Comparison of ENCODE assay signal across 8 cellular contexts in genomic region chr14:76811561-76811960, GRCh38. TPM values are rescaled to one million over a fixed set of nuclear protein-coding genes. Genes with fewer than 3 reads are reported as not detected.
A peak's percentile ranks its signal among the peaks of the same experiment; 100 is the strongest.
DNase-seq lines count a peak whose midpoint lies in the region; ATAC-seq and TF ChIP-seq lines count a peak whose summit lies in the region.

No MANE protein-coding gene starts in this region.

- no peak overlapping the region for H4K8ac ChIP-seq in neuronal stem cell (ENCODE audit: low read depth, low read length)

- no peaks in the 10 kb centered on the region for H4K20me1 ChIP-seq in OCI-LY1 (ENCODE audit: insufficient read depth, low read length)

- TF ChIP-seq CTCF in OCI-LY1 (IDR thresholded peaks at IDR 0.05; ENCODE audit: low read length) (no peak), GM13977 (IDR thresholded peaks at IDR 0.05; ENCODE audit: extremely low read depth, insufficient read depth, missing control alignments) (no peak)

- peaks cover 26 to 37% (median 37%) of the 10 kb centered on the region in 3 donors for H3K4me1 Mint-ChIP-seq in CD8-positive, alpha-beta memory T cell

- H3K36me3 Mint-ChIP-seq in CD8-positive, alpha-beta memory T cell, result peaks cover 0 to 38% (median 9%) of the 10 kb centered on the region in 3 donors

- H3K27me3 Mint-ChIP-seq in CD8-positive, alpha-beta memory T cell, result peaks cover 0 to 4% of the 10 kb centered on the region in 2 donors

- H3K4me1 ChIP-seq in CD8-positive, alpha-beta memory T cell (ENCODE audit: insufficient read depth, low read length), result peaks cover 23% of the 10 kb centered on the region
- H3K4me1 ChIP-seq in OCI-LY1 (ENCODE audit: insufficient read depth, low read length, severe bottlenecking) (peaks cover 23% of the 10 kb centered on the region), endocrine pancreas (ENCODE audit: control insufficient read depth, insufficient read depth, low read length) (no peaks in the 10 kb centered on the region), neuronal stem cell (ENCODE audit: control insufficient read depth in 2 of 2, insufficient read depth in 1 of 2, low read depth in 1 of 2, low read length in 2 of 2) (peaks cover 5 to 13% of the 10 kb centered on the region in 2 donors)

- H3K27ac Mint-ChIP-seq in CD8-positive, alpha-beta memory T cell, result peak overlapping the region; percentile 66 to 98 (median 92)

- H3K9me3 Mint-ChIP-seq in CD8-positive, alpha-beta memory T cell, result no peaks in the 10 kb centered on the region

- peak overlapping the region; percentile 99 for H3K4me2 ChIP-seq in OCI-LY1 (ENCODE audit: low read length)
- peak overlapping the region; percentile 86 for H3K4me2 ChIP-seq in neuronal stem cell (ENCODE audit: insufficient read depth, low read length, poor library complexity, severe bottlenecking)

- H3K18ac ChIP-seq in neuronal stem cell (ENCODE audit: low read length), result no peak overlapping the region

- no peak overlapping the region for H3K4ac ChIP-seq in neuronal stem cell (ENCODE audit: low read length)

- in situ Hi-C loops in GM13977 (cut with MboI; ENCODE audit: low pct_unique_long_range_greater_than_20kb, low sequenced_read_pairs, unreplicated experiment), result no loop called here

- H2AK5ac ChIP-seq in neuronal stem cell (ENCODE audit: low read depth, low read length), result no peak overlapping the region

- no peaks in the 10 kb centered on the region for H3K9me2 ChIP-seq in OCI-LY1 (ENCODE audit: low read depth, low read length)

- H3K9me3 ChIP-seq in CD8-positive, alpha-beta memory T cell (ENCODE audit: low read length), result no peaks in the 10 kb centered on the region
- no peaks in the 10 kb centered on the region for H3K9me3 ChIP-seq in OCI-LY1 (ENCODE audit: low read length)
- no peaks in the 10 kb centered on the region for H3K9me3 ChIP-seq in endocrine pancreas (ENCODE audit: control insufficient read depth, low read length)
- H3K9me3 ChIP-seq in neuronal stem cell (replicated peaks in 1 of 2; ENCODE audit: control insufficient read depth in 2 of 2, insufficient read depth in 1 of 2, low read depth in 1 of 2, low read length in 2 of 2), result no peaks in the 10 kb centered on the region

- H3K79me2 ChIP-seq in OCI-LY1 (ENCODE audit: insufficient read depth, low read length), result no peaks in the 10 kb centered on the region

- H3K4me3 ChIP-seq in CD8-positive, alpha-beta memory T cell (ENCODE audit: low read length), result peak overlapping the region; percentile 70
- H3K4me3 ChIP-seq in OCI-LY1 (ENCODE audit: low read depth, low read length, poor library complexity, severe bottlenecking) (peak overlapping the region; percentile 88), endocrine pancreas (ENCODE audit: control insufficient read depth, insufficient read depth, low read length) (peak overlapping the region; percentile 83), neuronal stem cell (ENCODE audit: low read length in 2 of 2) (peak overlapping the region in 1 of 2 donors; percentile 85)

- no peak overlapping the region for H3K14ac ChIP-seq in neuronal stem cell (ENCODE audit: low read length)

- no peaks in the 10 kb centered on the region for H3K27me3 ChIP-seq in CD8-positive, alpha-beta memory T cell (ENCODE audit: insufficient read depth, low read length, poor library complexity, severe bottlenecking)
- H3K27me3 ChIP-seq in OCI-LY1 (ENCODE audit: insufficient read depth, low read length) (no peaks in the 10 kb centered on the region), endocrine pancreas (ENCODE audit: control insufficient read depth, insufficient read depth, low read length) (no peaks in the 10 kb centered on the region), neuronal stem cell (ENCODE audit: control insufficient read depth in 3 of 3, insufficient read depth in 3 of 3, low read depth in 1 of 3, low read length in 3 of 3) (peaks cover 0 to 5% (median 0%) of the 10 kb centered on the region in 3 experiments)

- H4K91ac ChIP-seq in neuronal stem cell (ENCODE audit: low read depth, low read length, poor library complexity), result no peak overlapping the region

- H3F3A ChIP-seq in OCI-LY1 (ENCODE audit: insufficient read depth, low read length), result no peaks in the 10 kb centered on the region

- peak overlapping the region; percentile 89 for H3K9ac ChIP-seq in OCI-LY1 (ENCODE audit: low read length)
- peak overlapping the region; percentile 98 for H3K9ac ChIP-seq in endocrine pancreas (ENCODE audit: control insufficient read depth, insufficient read depth, low read length)
- H3K9ac ChIP-seq in neuronal stem cell (ENCODE audit: low read depth, low read length, poor library complexity), result no peak overlapping the region

- CTCF ChIA-PET in CD8-positive, alpha-beta memory T cell (lab: Charles Lee), result interaction anchor here (0.7 to 2.1 kb wide), 5 partner anchors 9 to 103 kb away, joined by 3 to 11 read pairs (median 4); no protein-coding TSS in a partner anchor

- no peak overlapping the region for H2BK12ac ChIP-seq in neuronal stem cell (ENCODE audit: low read length)

- peaks cover 3% of the 10 kb centered on the region for H3K79me1 ChIP-seq in neuronal stem cell (ENCODE audit: low read depth, low read length)

- H2AFZ ChIP-seq in OCI-LY1 (ENCODE audit: low read length), result no peak overlapping the region
- no peak overlapping the region for H2AFZ ChIP-seq in neuronal stem cell (ENCODE audit: low read length)

- no peak overlapping the region for H3K23ac ChIP-seq in neuronal stem cell (ENCODE audit: low read depth, low read length, poor library complexity)

- H2BK5ac ChIP-seq in neuronal stem cell (ENCODE audit: low read length), result no peak overlapping the region

- no peak for DNase-seq in CD8-positive, alpha-beta memory T cell
- DNase-seq in neuronal stem cell (ENCODE audit: low spot score), result no peak
- DNase-seq in GM13977 (ENCODE audit: low spot score), result no peak
- DNase-seq in NCI-H748 treated with DMSO at 0.1 percent for 48 hours (lab: John Stamatoyannopoulos, UW), result no peak

- ATAC-seq in GM19463 (IDR thresholded peaks at IDR 0.05; ENCODE audit: unreplicated experiment) (no peak), GM21717 (IDR thresholded peaks at IDR 0.05; ENCODE audit: unreplicated experiment) (no peak)

- no peak overlapping the region for H2BK120ac ChIP-seq in neuronal stem cell (ENCODE audit: low read depth, low read length)

- no peak overlapping the region for H3K27ac ChIP-seq in CD8-positive, alpha-beta memory T cell (ENCODE audit: low read depth, low read length)
- H3K27ac ChIP-seq in OCI-LY1 (ENCODE audit: low read depth, low read length, poor library complexity, severe bottlenecking) (peak overlapping the region; percentile 62), neuronal stem cell (replicated peaks; ENCODE audit: low read length) (no peak overlapping the region)

- peak overlapping the region; percentile 83 to 97 (median 95) for H3K4me3 Mint-ChIP-seq in CD8-positive, alpha-beta memory T cell

- POLR2A ChIA-PET in CD8-positive, alpha-beta memory T cell (lab: Charles Lee), result interaction anchor here (0.5 kb wide), 1 partner anchor 22 kb away, joined by 3 read pairs; no protein-coding TSS in a partner anchor

- H3K36me3 ChIP-seq in CD8-positive, alpha-beta memory T cell (ENCODE audit: insufficient read depth, low read length), result peaks cover 8% of the 10 kb centered on the region
- peaks cover 28% of the 10 kb centered on the region; the same call in 1 of the 2 replicates for H3K36me3 ChIP-seq in OCI-LY1 (ENCODE audit: insufficient read depth, low read length)
- H3K36me3 ChIP-seq in endocrine pancreas (ENCODE audit: control insufficient read depth, insufficient read depth, low read length), result no peaks in the 10 kb centered on the region
- peaks cover 17 to 31% of the 10 kb centered on the region in 2 donors for H3K36me3 ChIP-seq in neuronal stem cell (replicated peaks in 1 of 2; ENCODE audit: control insufficient read depth in 2 of 2, insufficient read depth in 2 of 2, low read length in 2 of 2)

- no CpG with 5 or more reads among the region's 4 CpGs for WGBS in neuronal stem cell (ENCODE audit: extremely low coverage in 2 of 2, insufficient read length in 2 of 2, insufficient replicate concordance in 1 of 2), 2 donors

- H2BK15ac ChIP-seq in neuronal stem cell (ENCODE audit: low read length), result no peak overlapping the region

RNA-seq across cellular contexts. Expression of gene ANGEL1, which starts 1.1 kb away (rescaled TPM):
- total RNA-seq in CD8-positive, alpha-beta memory T cell, result 10 to 100 TPM; 16.0 to 17.1 TPM
- polyA plus RNA-seq in CD8-positive, alpha-beta memory T cell, result 19.7 TPM
- polyA plus RNA-seq in neuronal stem cell (2013, experiment 1 of 2), result 14.7 TPM
- 13.5 TPM for polyA plus RNA-seq in neuronal stem cell (2013, experiment 2 of 2)

RNA-seq across cellular contexts. Expression of gene LRRC74A, which starts 14.6 kb away (rescaled TPM):
- total RNA-seq in CD8-positive, alpha-beta memory T cell, result not detected
- not detected for polyA plus RNA-seq in CD8-positive, alpha-beta memory T cell
- not detected for polyA plus RNA-seq in neuronal stem cell (2013, experiment 1 of 2)
- polyA plus RNA-seq in neuronal stem cell (2013, experiment 2 of 2), result not detected

RNA-seq across cellular contexts. Expression of gene VASH1, which starts 50.3 kb away (rescaled TPM):
- 1 to 10 TPM; 5.7 to 6.3 TPM for total RNA-seq in CD8-positive, alpha-beta memory T cell
- 1.4 TPM for polyA plus RNA-seq in CD8-positive, alpha-beta memory T cell
- polyA plus RNA-seq in neuronal stem cell (2013, experiment 1 of 2), result 29.4 TPM
- 30.2 TPM for polyA plus RNA-seq in neuronal stem cell (2013, experiment 2 of 2)
